Comparison of ENCODE assay signal across 19 cellular contexts in genomic region chr21:35540950-35541632, GRCh38.
DNase-seq lines count a peak whose midpoint lies in the region; TF ChIP-seq lines count a peak whose summit lies in the region.
"Had no signal": no experiment of that assay in that cellular context is flagged by ENCODE, and none has a peak within 500 bp of the region (broad histone marks: within the 10 kb centered on the region; RNA-seq: fewer than 3 reads in every experiment).

No MANE protein-coding gene starts in this region.

- DNase-seq in COLO668 (lab: John Stamatoyannopoulos, UW; ENCODE audit: unreplicated experiment) (peak; percentile 54), NCI-H69 (lab: John Stamatoyannopoulos, UW) (peak; percentile 9), fibroblast of mammary gland (ENCODE audit: low read depth) (peak; percentile 89), NCI-H82 (lab: John Stamatoyannopoulos, UW) (no peak), HuH-7.5 (ENCODE audit: low spot score) (no peak), NCI-H226 (no peak), NOMO-1 treated with DMSO at 0.1 percent for 48 hours (lab: John Stamatoyannopoulos, UW; ENCODE audit: unreplicated experiment) (no peak)
- DNase-seq: activated CD4-positive, alpha-beta T cell treated with anti-CD3 and anti-CD28 coated beads, Interleukin-2, amount 50 U/mL, for 4 hours; activated naive CD4-positive, alpha-beta T cell treated with Interleukin-2 at 50 U/mL for 16 hours; activated T-cell treated with anti-CD3 and anti-CD28 coated beads for 4 hours; AML-193; hippocampal formation; right cardiac atrium; stomach; SW 1271; upper lobe of left lung had no signal

- no peak overlapping the region for H3K4me3 ChIP-seq in HEK293 (ENCODE audit: low read depth, low read length)
- no peak overlapping the region for H3K4me3 ChIP-seq in fibroblast of mammary gland (ENCODE audit: control insufficient read depth, low read depth, low read length)
- H3K4me3 ChIP-seq: ascending aorta, lung, stomach, upper lobe of left lung had no signal

- no peaks in the 10 kb centered on the region for H3K36me3 ChIP-seq in HEK293 (ENCODE audit: control insufficient read depth in 2 of 2, insufficient read depth in 1 of 2, low read length in 2 of 2)
- H3K36me3 ChIP-seq: ascending aorta, stomach, upper lobe of left lung had no signal

- CTCF ChIA-PET in HEK293 (lab: Yijun Ruan, JAX): interaction anchor here (0.6 kb wide), 1 partner anchor 96 kb away, joined by 3 read pairs; no protein-coding TSS in a partner anchor

- H3K27ac ChIP-seq in HEK293 (ENCODE audit: extremely low read depth, low read depth, low read length): no peak overlapping the region
- H3K27ac ChIP-seq: ascending aorta, stomach, upper lobe of left lung had no signal

- H3K4me1 ChIP-seq in HEK293 (ENCODE audit: control insufficient read depth, insufficient read depth, low read length): no peaks in the 10 kb centered on the region
- H3K4me1 ChIP-seq: ascending aorta, stomach, upper lobe of left lung had no signal

- POLR2A ChIA-PET in HEK293 (lab: Yijun Ruan, JAX): no interaction called here

- TF ChIP-seq CTCF in HEK293 (tag by site-specific recombination; IDR thresholded peaks at IDR 0.05) (no peak), fibroblast of mammary gland (conservative IDR thresholded peaks at IDR 0.05; ENCODE audit: control insufficient read depth, insufficient read depth, low read depth, low read length) (no peak)

- no peaks in the 10 kb centered on the region for H3K9me3 ChIP-seq in HEK293 (ENCODE audit: control insufficient read depth, insufficient read depth, low read depth, low read length)
- H3K9me3 ChIP-seq: ascending aorta, upper lobe of left lung had no signal

TF ChIP-seq in HEK293, 187 proteins besides CTCF, POLR2A, EP300 and RAD21:
- TF ChIP-seq ZNF394 (tag by site-specific recombination; IDR thresholded peaks at IDR 0.05; ENCODE audit: borderline replicate concordance) (peak; percentile 43; the same call in 1 of the 2 replicates), ZNF157 (tag by site-specific recombination; IDR thresholded peaks at IDR 0.05) (no peak), ZNF221 (tag by site-specific recombination; IDR thresholded peaks at IDR 0.05; ENCODE audit: borderline replicate concordance) (no peak), ZNF23 (tag by site-specific recombination; IDR thresholded peaks at IDR 0.05; ENCODE audit: borderline replicate concordance) (no peak), ATF2 (tag by site-specific recombination; IDR thresholded peaks at IDR 0.05; ENCODE audit: low read depth) (peak; percentile 85), ZNF843 (tag by site-specific recombination; IDR thresholded peaks at IDR 0.05) (no peak), GLI4 (tag by site-specific recombination; IDR thresholded peaks at IDR 0.05) (no peak), SALL2 (tag by site-specific recombination; IDR thresholded peaks at IDR 0.05; ENCODE audit: borderline replicate concordance) (no peak), ZNF513 (tag by site-specific recombination; IDR thresholded peaks at IDR 0.05) (peak; percentile 68; the same call in 1 of the 2 replicates), ZNF510 (tag by site-specific recombination; IDR thresholded peaks at IDR 0.05; ENCODE audit: insufficient replicate concordance) (no peak), GLI2 (tag by site-specific recombination; IDR thresholded peaks at IDR 0.05; ENCODE audit: borderline replicate concordance, low read depth) (no peak), ZNF501 (tag by site-specific recombination; IDR thresholded peaks at IDR 0.05) (no peak), ZNF292 (tag by site-specific recombination; IDR thresholded peaks at IDR 0.05; ENCODE audit: borderline replicate concordance, low read depth) (no peak), ZEB2 (tag by site-specific recombination; IDR thresholded peaks at IDR 0.05) (peak; percentile 68; the same call in 1 of the 2 replicates), ZNF184 (tag by site-specific recombination; IDR thresholded peaks at IDR 0.05) (0 out of 2 replicates have a peak, but pooled peaks have one; percentile 42), ZNF248 (tag by site-specific recombination; IDR thresholded peaks at IDR 0.05) (no peak), OSR2 (tag by site-specific recombination; IDR thresholded peaks at IDR 0.05) (peak; percentile 37; the same call in 1 of the 2 replicates), ZBTB21 (tag by site-specific recombination; IDR thresholded peaks at IDR 0.05) (peak; percentile 79), SCRT2 (tag by site-specific recombination; IDR thresholded peaks at IDR 0.05) (0 out of 2 replicates have a peak, but pooled peaks have one; percentile 25), GLIS1 (tag by site-specific recombination; IDR thresholded peaks at IDR 0.05) (no peak), PRDM10 (tag by site-specific recombination; IDR thresholded peaks at IDR 0.05) (peak; percentile 39), ZNF558 (tag by site-specific recombination; IDR thresholded peaks at IDR 0.05) (no peak), ZNF621 (tag by site-specific recombination; IDR thresholded peaks at IDR 0.05) (0 out of 2 replicates have a peak, but pooled peaks have one; percentile 11), ZNF629 (tag by site-specific recombination; IDR thresholded peaks at IDR 0.05) (peak; percentile 55), ZNF791 (tag by site-specific recombination; IDR thresholded peaks at IDR 0.05) (no peak), SP7 (tag by site-specific recombination; IDR thresholded peaks at IDR 0.05) (peak; percentile 33; the same call in 1 of the 2 replicates), ZBTB20 (tag by site-specific recombination; IDR thresholded peaks at IDR 0.05) (peak; percentile 21; the same call in 1 of the 2 replicates), BCL11B (tag by site-specific recombination; IDR thresholded peaks at IDR 0.05; ENCODE audit: low read depth) (no peak)

Comparison
In these comparisons a context has a peak if more than half of its experiments do, and no peak if none do; other contexts are left out.
1. DNase-seq: peak in COLO668 (single experiment), NCI-H69 (single experiment) and fibroblast of mammary gland (single experiment); none in NCI-H82 (single experiment), HuH-7.5 (single experiment), NCI-H226 (single experiment) and NOMO-1 treated with DMSO at 0.1 percent for 48 hours (single experiment).